ENCODE assay signal across 13 cellular contexts in genomic region chr16:84898447-84898846, GRCh38.
DNase-seq lines count a peak whose midpoint lies in the region; ATAC-seq and TF ChIP-seq lines count a peak whose summit lies in the region.
"Had no signal": no experiment of that assay in that cellular context is flagged by ENCODE, and none has a peak within 500 bp of the region (broad histone marks: within the 10 kb centered on the region; RNA-seq: fewer than 3 reads in every experiment).

No MANE protein-coding gene starts in this region.

- H3K4me3 ChIP-seq in HEK293 (ENCODE audit: low read depth, low read length): no peak overlapping the region
- H3K4me3 ChIP-seq in esophagus (ENCODE audit: low read depth in 1 of 2, low read length in 2 of 2): no peak overlapping the region
- H3K4me3 ChIP-seq in MG63: no peak overlapping the region

- no peak for TF ChIP-seq CTCF in HEK293 (tag by site-specific recombination; IDR thresholded peaks at IDR 0.05)

- no peaks in the 10 kb centered on the region for H3K4me1 ChIP-seq in HEK293 (ENCODE audit: control insufficient read depth, insufficient read depth, low read length)
- peaks cover 2 to 3% of the 10 kb centered on the region in 2 donors for H3K4me1 ChIP-seq in esophagus (ENCODE audit: control insufficient read depth in 2 of 2, insufficient read depth in 2 of 2, low read length in 1 of 2)

- intact Hi-C loops in sciatic nerve (cut with DNase I): no loop called here

- ATAC-seq in sciatic nerve: peak; percentile 25
- ATAC-seq in HG03442 (IDR thresholded peaks at IDR 0.05; ENCODE audit: unreplicated experiment): no peak

- H3K27ac ChIP-seq in HEK293 (ENCODE audit: extremely low read depth, low read depth, low read length): no peak overlapping the region
- peak overlapping the region; percentile 42 to 52 for H3K27ac ChIP-seq in esophagus (ENCODE audit: low read depth in 2 of 2, low read length in 1 of 2)

- H3K36me3 ChIP-seq in HEK293 (ENCODE audit: control insufficient read depth in 2 of 2, insufficient read depth in 1 of 2, low read length in 2 of 2) (no peaks in the 10 kb centered on the region), esophagus (ENCODE audit: control insufficient read depth in 2 of 2, insufficient read depth in 2 of 2, low read length in 1 of 2) (peaks cover 0 to 2% of the 10 kb centered on the region in 2 donors), MG63 (no peaks in the 10 kb centered on the region)

- DNase-seq in NOMO-1 treated with DMSO at 0.1 percent for 48 hours (lab: John Stamatoyannopoulos, UW; ENCODE audit: unreplicated experiment) (peak; percentile 58), sciatic nerve (ENCODE audit: low spot score) (no peak), MG63 (no peak), GDM1 (lab: John Stamatoyannopoulos, UW) (no peak), GF-D8 (lab: John Stamatoyannopoulos, UW) (no peak)
- DNase-seq: CD4-positive, alpha-beta memory T cell; MM.1S; NCI-H446 treated with DMSO at 0.1 percent for 48 hours; retina; SHP77 treated with DMSO at 0.1 percent for 48 hours had no signal

- POLR2A ChIA-PET in HEK293 (lab: Yijun Ruan, JAX): no interaction called here

- H3K9me3 ChIP-seq in HEK293 (ENCODE audit: control insufficient read depth, insufficient read depth, low read depth, low read length) (no peaks in the 10 kb centered on the region), esophagus (ENCODE audit: control insufficient read depth in 2 of 2, insufficient read depth in 1 of 2, low read depth in 1 of 2, low read length in 1 of 2) (no peaks in the 10 kb centered on the region), MG63 (no peaks in the 10 kb centered on the region)

- CTCF ChIA-PET in HEK293 (lab: Yijun Ruan, JAX): no interaction called here

- WGBS in esophagus, 2 donors: 28 to 57% methylated on average over 2 of the region's 2 CpGs

- no peaks in the 10 kb centered on the region for H3K27me3 ChIP-seq in esophagus (ENCODE audit: control insufficient read depth in 1 of 2, insufficient read depth in 2 of 2, low read length in 2 of 2)
- H3K27me3 ChIP-seq in MG63: no peaks in the 10 kb centered on the region

TF ChIP-seq in HEK293, 187 proteins besides CTCF, POLR2A, EP300 and RAD21:
- TF ChIP-seq TCF7L2 (IDR thresholded peaks at IDR 0.05; ENCODE audit: borderline replicate concordance, low read depth, low read length) (no peak), ZNF664 (tag by site-specific recombination; IDR thresholded peaks at IDR 0.05) (peak; percentile 63; the same call in 1 of the 2 replicates)
